14 cellular contexts compared by ENCODE assay signal in the genomic region with DNA sequence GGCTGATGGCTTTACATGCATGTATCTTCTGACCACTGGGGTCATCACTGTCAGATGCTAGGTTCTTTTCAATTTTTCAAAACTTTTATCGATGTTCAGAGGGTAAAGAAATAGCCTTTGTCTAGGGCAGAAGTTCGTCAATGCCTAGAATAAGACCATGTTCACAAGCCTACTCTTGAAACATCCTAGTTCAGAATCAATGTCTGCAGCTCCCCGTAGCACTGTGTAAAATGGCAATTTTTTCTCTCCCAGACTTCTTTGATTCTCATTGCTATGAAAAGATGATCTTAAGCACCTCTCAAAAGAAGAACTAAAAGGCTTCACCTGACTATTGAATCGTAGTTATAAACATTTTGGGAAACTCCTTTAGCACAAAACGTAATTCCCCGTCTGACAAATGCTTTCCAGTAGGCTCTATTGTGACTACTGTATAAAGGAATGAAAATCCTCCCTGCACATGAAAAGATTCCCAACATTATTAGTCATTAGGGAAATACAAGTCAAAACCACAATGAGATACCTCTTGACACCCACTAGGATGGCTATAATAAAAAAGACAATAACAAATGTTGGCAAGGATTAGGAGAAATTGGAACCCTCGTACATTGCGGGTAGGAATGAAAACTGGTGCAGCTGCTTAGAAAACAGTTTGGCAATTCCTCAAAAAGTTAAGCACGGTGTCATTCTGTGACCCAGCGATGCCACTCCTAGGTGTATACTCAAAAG.
DNase-seq lines count a peak whose midpoint lies in the region; ATAC-seq and TF ChIP-seq lines count a peak whose summit lies in the region.
"Had no signal": no experiment of that assay in that cellular context is flagged by ENCODE, and none has a peak within 500 bp of the region (broad histone marks: within the 10 kb centered on the region; RNA-seq: fewer than 3 reads in every experiment).

No MANE protein-coding gene starts in this region.

- no peak overlapping the region for H3K18ac ChIP-seq in mesenchymal stem cell (ENCODE audit: low read depth in 1 of 2, low read length in 2 of 2)

- H3K79me2 ChIP-seq in Karpas-422 (ENCODE audit: low read length) (no peaks in the 10 kb centered on the region), mammary epithelial cell (ENCODE audit: insufficient read depth, low read length) (no peaks in the 10 kb centered on the region)

- H3K27ac ChIP-seq in Karpas-422 (ENCODE audit: low read length): no peak overlapping the region
- H3K27ac ChIP-seq in mammary epithelial cell (ENCODE audit: insufficient read depth, low read depth, low read length): peak overlapping the region; percentile 75
- H3K27ac ChIP-seq in mesenchymal stem cell (ENCODE audit: low read length, poor library complexity, severe bottlenecking): peak overlapping the region; percentile 54
- H3K27ac ChIP-seq: heart left ventricle had no signal

- no peak overlapping the region for H4K8ac ChIP-seq in mesenchymal stem cell (ENCODE audit: low read length)

- no peak overlapping the region for H2BK15ac ChIP-seq in mesenchymal stem cell (ENCODE audit: low read depth, poor library complexity, severe bottlenecking)

- H2BK120ac ChIP-seq in mesenchymal stem cell (ENCODE audit: low read depth, low read length): no peak overlapping the region

- no peak overlapping the region for H3K23ac ChIP-seq in mesenchymal stem cell (ENCODE audit: low read length in 2 of 2)

- no TSS peak for BruUV-seq in mammary epithelial cell (replicated peaks; lab: Mats Ljungman, UMichigan)

- no peaks in the 10 kb centered on the region for H3K9me3 ChIP-seq in Karpas-422 (ENCODE audit: low read length)
- peaks cover 5% of the 10 kb centered on the region for H3K9me3 ChIP-seq in mammary epithelial cell (replicated peaks; ENCODE audit: insufficient read depth, low read length)
- no peaks in the 10 kb centered on the region for H3K9me3 ChIP-seq in mesenchymal stem cell (ENCODE audit: control insufficient read depth, low read length)
- H3K9me3 ChIP-seq: heart left ventricle had no signal

- H3K9ac ChIP-seq in Karpas-422 (ENCODE audit: low read length): no peak overlapping the region
- no peak overlapping the region for H3K9ac ChIP-seq in mammary epithelial cell (ENCODE audit: insufficient read depth, low read length)
- peak overlapping the region; percentile 37 for H3K9ac ChIP-seq in mesenchymal stem cell (ENCODE audit: low read length)

- no peaks in the 10 kb centered on the region for H3K36me3 ChIP-seq in BJ (ENCODE audit: control insufficient read depth, insufficient read depth, low read length)
- no peaks in the 10 kb centered on the region for H3K36me3 ChIP-seq in Karpas-422 (ENCODE audit: insufficient read depth, low read length)
- H3K36me3 ChIP-seq in mammary epithelial cell (ENCODE audit: insufficient read depth, low read length): no peaks in the 10 kb centered on the region
- H3K36me3 ChIP-seq in mesenchymal stem cell (ENCODE audit: control insufficient read depth in 1 of 2, insufficient read depth in 2 of 2, low read depth in 1 of 2, low read length in 2 of 2): no peaks in the 10 kb centered on the region

- no peak overlapping the region for H4K91ac ChIP-seq in mesenchymal stem cell (ENCODE audit: low read length)

- DNase-seq in BJ (ENCODE audit: low read depth) (peak; percentile 88), Karpas-422 (no peak), mammary epithelial cell (peak; percentile 97), mesenchymal stem cell (peak; percentile 88), GM19240 (ENCODE audit: insufficient read length, low spot score) (no peak), posterior vena cava (ENCODE audit: low spot score) (no peak)
- DNase-seq in activated CD4-positive, alpha-beta T cell treated with anti-CD3 and anti-CD28 coated beads for 1 hour: no peak
- DNase-seq: activated CD4-positive, alpha-beta T cell treated with anti-CD3 and anti-CD28 coated beads, Interleukin-2, amount 50 U/mL, for 48 hours; anterior cingulate cortex; heart left ventricle; NCI-H2171; stimulated activated CD4-positive, alpha-beta T cell treated with anti-CD3 and anti-CD28 coated beads, Interleukin-15, amount 100 ng/mL, for 24 hours; stimulated activated naive CD4-positive, alpha-beta T cell treated with Interleukin-2 at 50 U/mL for 16 hours had no signal

- H3K14ac ChIP-seq in mesenchymal stem cell (ENCODE audit: low read length in 2 of 2): no peak overlapping the region

- H2AK5ac ChIP-seq in mesenchymal stem cell (ENCODE audit: low read length, severe bottlenecking): no peak overlapping the region

- H3K9me2 ChIP-seq in Karpas-422 (replicated peaks; ENCODE audit: insufficient read depth, low read length): no peaks in the 10 kb centered on the region

- intact Hi-C loops in mammary epithelial cell (cut with micrococcal nuclease) (no loop called here), posterior vena cava (cut with DNase I) (loop anchor here in 1 of 2 donors (5.0 kb wide), 1 partner anchor 966 kb away; no protein-coding TSS in a partner anchor)

- no peaks in the 10 kb centered on the region for H3K79me1 ChIP-seq in mesenchymal stem cell (replicated peaks; ENCODE audit: low read length, poor library complexity, severe bottlenecking)

- 20% methylated on average over 10 of the region's 10 CpGs for WGBS in mammary epithelial cell (ENCODE audit: low coverage, missing lambda C conversion rate)
- WGBS in mesenchymal stem cell: 46% methylated on average over 8 of the region's 10 CpGs

- in situ Hi-C loops in mammary epithelial cell (cut with MboI; ENCODE audit: low sequenced_read_pairs in 2 of 2): no loop called here

- POLR2A ChIA-PET in BJ (lab: Charles Lee): no interaction called here

- H2BK5ac ChIP-seq in mesenchymal stem cell (ENCODE audit: low read depth, low read length, poor library complexity, severe bottlenecking): no peak overlapping the region

- no peaks in the 10 kb centered on the region for H4K20me1 ChIP-seq in Karpas-422 (ENCODE audit: insufficient read depth, low read depth, low read length)
- no peaks in the 10 kb centered on the region for H4K20me1 ChIP-seq in mammary epithelial cell (ENCODE audit: insufficient read depth, low read length)

- no peak overlapping the region for H3K4me3 ChIP-seq in BJ (ENCODE audit: low read depth, low read length)
- H3K4me3 ChIP-seq in Karpas-422 (ENCODE audit: low read length): no peak overlapping the region
- H3K4me3 ChIP-seq in mammary epithelial cell (replicated peaks in 1 of 3; ENCODE audit: insufficient read depth in 1 of 3, low read depth in 2 of 3, low read length in 3 of 3): no peak overlapping the region
- no peak overlapping the region for H3K4me3 ChIP-seq in mesenchymal stem cell (ENCODE audit: insufficient read depth in 1 of 2, low read depth in 1 of 2, low read length in 2 of 2)
- H3K4me3 ChIP-seq: heart left ventricle had no signal

- peaks cover 3% of the 10 kb centered on the region for H3K27me3 ChIP-seq in BJ (ENCODE audit: control insufficient read depth, insufficient read depth, low read length)
- no peaks in the 10 kb centered on the region for H3K27me3 ChIP-seq in Karpas-422 (ENCODE audit: low read length)
- H3K27me3 ChIP-seq in mammary epithelial cell (ENCODE audit: insufficient read depth, low read length): no peaks in the 10 kb centered on the region
- H3K27me3 ChIP-seq in mesenchymal stem cell (ENCODE audit: control insufficient read depth in 1 of 2, insufficient read depth in 1 of 2, low read length in 2 of 2): peaks cover 0 to 48% of the 10 kb centered on the region in 2 experiments
- H3K27me3 ChIP-seq: heart left ventricle had no signal

- no peak overlapping the region for H2BK12ac ChIP-seq in mesenchymal stem cell (ENCODE audit: low read length in 2 of 2)

- H3K4me2 ChIP-seq in Karpas-422 (ENCODE audit: low read depth, low read length, poor library complexity, severe bottlenecking) (no peak overlapping the region), mammary epithelial cell (ENCODE audit: insufficient read depth, low read depth, low read length) (peak overlapping the region; percentile 33), mesenchymal stem cell (ENCODE audit: low read length, poor library complexity, severe bottlenecking) (no peak overlapping the region)

- no peak for ATAC-seq in HG02938 (IDR thresholded peaks at IDR 0.05; ENCODE audit: unreplicated experiment)
- ATAC-seq: heart left ventricle had no signal

- no peak overlapping the region for H3K4ac ChIP-seq in mesenchymal stem cell (ENCODE audit: low read depth in 1 of 2, low read length in 2 of 2)

- H3K4me1 ChIP-seq in Karpas-422 (ENCODE audit: low read length) (peaks cover 47% of the 10 kb centered on the region), mammary epithelial cell (ENCODE audit: insufficient read depth, low read length) (peaks cover 15% of the 10 kb centered on the region), mesenchymal stem cell (ENCODE audit: control insufficient read depth, insufficient read depth, low read depth, low read length) (peaks cover 5% of the 10 kb centered on the region)

- CTCF ChIA-PET in BJ (lab: Yijun Ruan, JAX): interaction anchor here (0.9 kb wide), 1 partner anchor 26 kb away, joined by 3 read pairs; no protein-coding TSS in a partner anchor
- CTCF ChIA-PET in mammary epithelial cell (lab: Charles Lee; ENCODE audit: low non-redundant PET): no interaction called here

- H2AFZ ChIP-seq in Karpas-422 (ENCODE audit: low read length) (peak overlapping the region; percentile 32; the same call in 1 of the 2 replicates), mammary epithelial cell (ENCODE audit: low read depth, low read length) (no peak overlapping the region), mesenchymal stem cell (ENCODE audit: low read depth, low read length) (no peak overlapping the region)

- no peak for TF ChIP-seq CTCF in BJ (IDR thresholded peaks at IDR 0.05; ENCODE audit: insufficient read depth, low read depth, low read length)
- TF ChIP-seq CTCF in mammary epithelial cell (conservative IDR thresholded peaks at IDR 0.05 in 1 of 2, IDR thresholded peaks at IDR 0.05 in 1 of 2; ENCODE audit: extremely low read depth in 1 of 2, insufficient read depth in 1 of 2, low read depth in 1 of 2, low read length in 2 of 2): no peak

- dilution Hi-C loops in mammary epithelial cell (cut with HindIII; ENCODE audit: low sequenced_read_pairs): no loop called here

Comparison
In these comparisons a context has a peak if more than half of its experiments do, and no peak if none do; other contexts are left out.
1. DNase-seq: peak in BJ (single experiment), mammary epithelial cell (single experiment) and mesenchymal stem cell (single experiment); none in Karpas-422 (single experiment), GM19240 (single experiment), posterior vena cava (single experiment) and activated CD4-positive, alpha-beta T cell treated with anti-CD3 and anti-CD28 coated beads for 1 hour (single experiment).